Comparison of ENCODE assay signal across 3 cellular contexts in the genomic region with DNA sequence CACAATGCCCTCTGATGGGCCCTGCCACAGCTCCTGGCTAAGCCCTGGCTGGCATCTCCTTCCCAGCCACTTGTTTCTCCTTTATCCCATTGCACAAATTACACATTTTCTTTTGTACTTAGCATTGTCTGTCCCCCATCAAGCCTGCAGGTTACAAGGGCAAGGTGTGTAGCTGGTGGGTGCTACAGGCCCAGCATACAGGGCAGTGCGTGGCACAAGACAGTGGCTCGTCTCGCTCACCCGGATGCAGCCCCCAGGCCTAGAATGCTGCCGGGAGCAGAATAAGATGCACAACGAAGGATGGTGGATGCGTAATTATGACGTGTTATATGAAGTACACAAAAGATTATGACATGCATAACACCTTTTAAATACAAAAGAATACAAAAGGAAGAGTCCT.
TF ChIP-seq lines count a peak whose summit lies in the region.

No MANE protein-coding gene starts in this region.

TF ChIP-seq in SK-N-SH, 30 proteins besides CTCF, POLR2A, EP300 and RAD21:
- no peak for TF ChIP-seq POLR2AphosphoS5 (IDR thresholded peaks at IDR 0.05; ENCODE audit: low read depth, low read length)

TF ChIP-seq in SK-N-SH treated with all-trans-retinoic acid at 6 μM for 48 hours, 23 proteins besides CTCF, POLR2A, EP300 and RAD21:
- TF ChIP-seq, protein P1, sequence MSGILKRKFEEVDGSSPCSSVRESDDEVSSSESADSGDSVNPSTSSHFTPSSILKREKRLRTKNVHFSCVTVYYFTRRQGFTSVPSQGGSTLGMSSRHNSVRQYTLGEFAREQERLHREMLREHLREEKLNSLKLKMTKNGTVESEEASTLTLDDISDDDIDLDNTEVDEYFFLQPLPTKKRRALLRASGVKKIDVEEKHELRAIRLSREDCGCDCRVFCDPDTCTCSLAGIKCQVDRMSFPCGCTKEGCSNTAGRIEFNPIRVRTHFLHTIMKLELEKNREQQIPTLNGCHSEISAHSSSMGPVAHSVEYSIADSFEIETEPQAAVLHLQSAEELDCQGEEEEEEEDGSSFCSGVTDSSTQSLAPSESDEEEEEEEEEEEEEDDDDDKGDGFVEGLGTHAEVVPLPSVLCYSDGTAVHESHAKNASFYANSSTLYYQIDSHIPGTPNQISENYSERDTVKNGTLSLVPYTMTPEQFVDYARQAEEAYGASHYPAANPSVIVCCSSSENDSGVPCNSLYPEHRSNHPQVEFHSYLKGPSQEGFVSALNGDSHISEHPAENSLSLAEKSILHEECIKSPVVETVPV (CRISPR knock-in tag; IDR thresholded peaks at IDR 0.05): no peak
- TF ChIP-seq ZFP3 (CRISPR knock-in tag; IDR thresholded peaks at IDR 0.05) (no peak), TOX (CRISPR knock-in tag; IDR thresholded peaks at IDR 0.05; ENCODE audit: borderline replicate concordance) (no peak), TCF4 (CRISPR knock-in tag; IDR thresholded peaks at IDR 0.05; ENCODE audit: borderline replicate concordance) (no peak), BACH2 (CRISPR knock-in tag; IDR thresholded peaks at IDR 0.05; ENCODE audit: borderline replicate concordance) (no peak), OSR1 (CRISPR knock-in tag; IDR thresholded peaks at IDR 0.05) (no peak), ARNTL (CRISPR knock-in tag; IDR thresholded peaks at IDR 0.05; ENCODE audit: borderline replicate concordance, low read depth) (no peak)
- TF ChIP-seq, protein P2, sequence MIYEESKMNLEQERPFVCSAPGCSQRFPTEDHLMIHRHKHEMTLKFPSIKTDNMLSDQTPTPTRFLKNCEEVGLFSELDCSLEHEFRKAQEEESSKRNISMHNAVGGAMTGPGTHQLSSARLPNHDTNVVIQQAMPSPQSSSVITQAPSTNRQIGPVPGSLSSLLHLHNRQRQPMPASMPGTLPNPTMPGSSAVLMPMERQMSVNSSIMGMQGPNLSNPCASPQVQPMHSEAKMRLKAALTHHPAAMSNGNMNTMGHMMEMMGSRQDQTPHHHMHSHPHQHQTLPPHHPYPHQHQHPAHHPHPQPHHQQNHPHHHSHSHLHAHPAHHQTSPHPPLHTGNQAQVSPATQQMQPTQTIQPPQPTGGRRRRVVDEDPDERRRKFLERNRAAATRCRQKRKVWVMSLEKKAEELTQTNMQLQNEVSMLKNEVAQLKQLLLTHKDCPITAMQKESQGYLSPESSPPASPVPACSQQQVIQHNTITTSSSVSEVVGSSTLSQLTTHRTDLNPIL (CRISPR knock-in tag; IDR thresholded peaks at IDR 0.05; ENCODE audit: low read depth): no peak
TF ChIP-seq in SK-N-SH treated with all-trans-retinoic acid at 6 μM for 48 hours: peak in this region for 0.

TF ChIP-seq in H1, 55 proteins besides CTCF, POLR2A, EP300 and RAD21:
- no peak for TF ChIP-seq POU5F1 (IDR thresholded peaks at IDR 0.05; ENCODE audit: low read depth, low read length)
TF ChIP-seq in H1: peak in this region for 0.
